In the genomic region with DNA sequence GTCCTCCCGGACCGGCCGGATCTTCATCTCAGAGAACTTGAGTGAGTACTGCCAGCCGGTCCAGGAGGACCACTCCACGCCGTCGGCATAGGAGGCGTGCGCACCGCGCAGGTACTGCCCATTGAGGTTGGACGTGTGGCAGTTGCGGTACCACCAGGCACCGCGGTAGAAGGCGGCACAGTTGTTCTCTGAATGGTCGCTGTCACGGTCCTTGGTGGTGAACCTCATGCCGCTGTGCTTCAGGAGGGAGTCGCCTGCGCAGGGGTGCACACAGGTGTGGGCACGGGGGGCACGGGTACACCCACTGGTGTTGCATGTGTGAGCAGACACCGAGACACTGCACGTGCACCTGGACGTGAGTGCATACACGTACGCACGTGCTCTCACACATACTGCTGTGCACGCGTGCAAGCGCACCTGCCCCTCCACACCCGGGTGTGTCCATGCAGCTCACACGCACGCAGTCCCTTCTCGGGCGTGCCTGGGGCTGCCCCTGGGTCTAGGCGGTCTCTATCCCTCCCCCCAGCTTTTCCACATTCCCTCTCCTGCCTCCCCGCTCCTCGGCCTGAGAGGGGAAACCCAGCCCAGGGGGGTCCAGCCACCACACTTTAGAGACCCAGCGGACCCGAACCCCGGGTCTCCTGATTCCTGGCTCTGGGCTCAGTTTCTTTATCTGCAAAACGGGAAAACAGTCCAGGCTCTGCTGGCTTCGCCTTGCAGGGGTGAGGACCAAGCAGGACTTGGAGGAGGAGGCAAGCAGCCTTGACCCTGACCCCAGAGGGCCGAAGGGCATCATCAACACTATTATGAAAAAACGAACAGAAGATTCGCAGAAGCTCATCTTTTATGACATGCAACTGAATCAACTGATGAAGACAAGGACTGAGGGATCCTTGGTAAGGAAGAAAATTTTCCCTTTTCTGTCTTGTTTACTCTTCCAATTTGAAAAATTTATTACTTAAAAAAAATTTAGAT, we compare ENCODE assay signal across 2 cellular contexts.
A peak's percentile ranks its signal among the peaks of the same experiment; 100 is the strongest.
TF ChIP-seq lines count a peak whose summit lies in the region.

No MANE protein-coding gene starts in this region.

TF ChIP-seq in HepG2, 621 proteins besides CTCF, POLR2A, EP300 and RAD21:
- TF ChIP-seq RCOR2 (CRISPR knock-in tag; IDR thresholded peaks at IDR 0.05) (no peak), CEBPB (IDR thresholded peaks at IDR 0.05; ENCODE audit: borderline replicate concordance, low read depth, low read length) (peak; percentile 1; the same call in 1 of the 2 replicates)
- TF ChIP-seq, protein P1, sequence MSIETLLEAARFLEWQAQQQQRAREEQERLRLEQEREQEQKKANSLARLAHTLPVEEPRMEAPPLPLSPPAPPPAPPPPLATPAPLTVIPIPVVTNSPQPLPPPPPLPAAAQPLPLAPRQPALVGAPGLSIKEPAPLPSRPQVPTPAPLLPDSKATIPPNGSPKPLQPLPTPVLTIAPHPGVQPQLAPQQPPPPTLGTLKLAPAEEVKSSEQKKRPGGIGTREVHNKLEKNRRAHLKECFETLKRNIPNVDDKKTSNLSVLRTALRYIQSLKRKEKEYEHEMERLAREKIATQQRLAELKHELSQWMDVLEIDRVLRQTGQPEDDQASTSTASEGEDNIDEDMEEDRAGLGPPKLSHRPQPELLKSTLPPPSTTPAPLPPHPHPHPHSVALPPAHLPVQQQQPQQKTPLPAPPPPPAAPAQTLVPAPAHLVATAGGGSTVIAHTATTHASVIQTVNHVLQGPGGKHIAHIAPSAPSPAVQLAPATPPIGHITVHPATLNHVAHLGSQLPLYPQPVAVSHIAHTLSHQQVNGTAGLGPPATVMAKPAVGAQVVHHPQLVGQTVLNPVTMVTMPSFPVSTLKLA (IDR thresholded peaks at IDR 0.05): 0 out of 2 replicates have a peak, but pooled peaks have one; percentile 4

TF ChIP-seq in K562, 482 proteins besides CTCF, POLR2A, EP300 and RAD21:
- TF ChIP-seq, protein P2, sequence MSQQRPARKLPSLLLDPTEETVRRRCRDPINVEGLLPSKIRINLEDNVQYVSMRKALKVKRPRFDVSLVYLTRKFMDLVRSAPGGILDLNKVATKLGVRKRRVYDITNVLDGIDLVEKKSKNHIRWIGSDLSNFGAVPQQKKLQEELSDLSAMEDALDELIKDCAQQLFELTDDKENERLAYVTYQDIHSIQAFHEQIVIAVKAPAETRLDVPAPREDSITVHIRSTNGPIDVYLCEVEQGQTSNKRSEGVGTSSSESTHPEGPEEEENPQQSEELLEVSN (IDR thresholded peaks at IDR 0.05; ENCODE audit: borderline replicate concordance in 1 of 2, extremely low read depth in 1 of 2, insufficient read depth in 1 of 2, insufficient read length in 1 of 2, low read depth in 1 of 2, low read length in 1 of 2, poor library complexity in 1 of 2, severe bottlenecking in 1 of 2): peak in 1 of 2 experiments; percentile 41
- TF ChIP-seq MAFK (IDR thresholded peaks at IDR 0.05; ENCODE audit: low read length) (peak; percentile 31; the same call in 1 of the 2 replicates), ILF3 (IDR thresholded peaks at IDR 0.05; ENCODE audit: borderline replicate concordance) (no peak), SMC3 (conservative IDR thresholded peaks at IDR 0.05; ENCODE audit: insufficient read depth, low read depth, low read length) (no peak), ESRRB (CRISPR knock-in tag; IDR thresholded peaks at IDR 0.05; ENCODE audit: borderline replicate concordance) (no peak), NCOA2 (IDR thresholded peaks at IDR 0.05; ENCODE audit: partially characterized antibody in 2 of 2) (no peak), POU5F1 (IDR thresholded peaks at IDR 0.05; ENCODE audit: borderline replicate concordance, low read depth, low read length, partially characterized antibody) (peak; percentile 15), COPS2 (conservative IDR thresholded peaks at IDR 0.05) (no peak), MYC (IDR thresholded peaks at IDR 0.05; ENCODE audit: low read depth, low read length) (0 out of 2 replicates have a peak, but pooled peaks have one; percentile 41), MYC (CRISPR knock-in tag; IDR thresholded peaks at IDR 0.05; ENCODE audit: borderline replicate concordance, low read depth) (no peak), TAF9B (IDR thresholded peaks at IDR 0.05; ENCODE audit: partially characterized antibody) (no peak), THRAP3 (IDR thresholded peaks at IDR 0.05; ENCODE audit: borderline replicate concordance) (no peak), SREBF1 (IDR thresholded peaks at IDR 0.05; ENCODE audit: borderline replicate concordance, low read depth, low read length) (0 out of 2 replicates have a peak, but pooled peaks have one; percentile 14), TBL1XR1 (IDR thresholded peaks at IDR 0.05; ENCODE audit: low read length in 2 of 2) (peak in 1 of 2 experiments; percentile 75; a peak in 2 of 4 replicates), RCOR1 (IDR thresholded peaks at IDR 0.05; ENCODE audit: borderline replicate concordance in 1 of 2, low read depth in 2 of 2, low read length in 2 of 2) (0 out of 4 replicates have a peak, but pooled peaks of 1 of the 2 experiments have one; percentile 4), RBM17 (IDR thresholded peaks at IDR 0.05; ENCODE audit: borderline replicate concordance, low read depth, low read length) (no peak), SP2 (IDR thresholded peaks at IDR 0.05; ENCODE audit: extremely low read depth, low read depth, low read length, poor library complexity, severe bottlenecking) (peak; percentile 11), BHLHE40 (IDR thresholded peaks at IDR 0.05; ENCODE audit: low read length) (peak; percentile 94)
- TF ChIP-seq, protein P3, sequence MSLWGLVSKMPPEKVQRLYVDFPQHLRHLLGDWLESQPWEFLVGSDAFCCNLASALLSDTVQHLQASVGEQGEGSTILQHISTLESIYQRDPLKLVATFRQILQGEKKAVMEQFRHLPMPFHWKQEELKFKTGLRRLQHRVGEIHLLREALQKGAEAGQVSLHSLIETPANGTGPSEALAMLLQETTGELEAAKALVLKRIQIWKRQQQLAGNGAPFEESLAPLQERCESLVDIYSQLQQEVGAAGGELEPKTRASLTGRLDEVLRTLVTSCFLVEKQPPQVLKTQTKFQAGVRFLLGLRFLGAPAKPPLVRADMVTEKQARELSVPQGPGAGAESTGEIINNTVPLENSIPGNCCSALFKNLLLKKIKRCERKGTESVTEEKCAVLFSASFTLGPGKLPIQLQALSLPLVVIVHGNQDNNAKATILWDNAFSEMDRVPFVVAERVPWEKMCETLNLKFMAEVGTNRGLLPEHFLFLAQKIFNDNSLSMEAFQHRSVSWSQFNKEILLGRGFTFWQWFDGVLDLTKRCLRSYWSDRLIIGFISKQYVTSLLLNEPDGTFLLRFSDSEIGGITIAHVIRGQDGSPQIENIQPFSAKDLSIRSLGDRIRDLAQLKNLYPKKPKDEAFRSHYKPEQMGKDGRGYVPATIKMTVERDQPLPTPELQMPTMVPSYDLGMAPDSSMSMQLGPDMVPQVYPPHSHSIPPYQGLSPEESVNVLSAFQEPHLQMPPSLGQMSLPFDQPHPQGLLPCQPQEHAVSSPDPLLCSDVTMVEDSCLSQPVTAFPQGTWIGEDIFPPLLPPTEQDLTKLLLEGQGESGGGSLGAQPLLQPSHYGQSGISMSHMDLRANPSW (CRISPR knock-in tag; IDR thresholded peaks at IDR 0.05): peak; percentile 25
- TF ChIP-seq, protein P4, sequence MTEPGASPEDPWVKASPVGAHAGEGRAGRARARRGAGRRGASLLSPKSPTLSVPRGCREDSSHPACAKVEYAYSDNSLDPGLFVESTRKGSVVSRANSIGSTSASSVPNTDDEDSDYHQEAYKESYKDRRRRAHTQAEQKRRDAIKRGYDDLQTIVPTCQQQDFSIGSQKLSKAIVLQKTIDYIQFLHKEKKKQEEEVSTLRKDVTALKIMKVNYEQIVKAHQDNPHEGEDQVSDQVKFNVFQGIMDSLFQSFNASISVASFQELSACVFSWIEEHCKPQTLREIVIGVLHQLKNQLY (CRISPR knock-in tag; conservative IDR thresholded peaks at IDR 0.05): 0 out of 4 replicates have a peak, but pooled peaks of 1 of the 2 experiments have one; percentile 8
- TF ChIP-seq, protein P5, sequence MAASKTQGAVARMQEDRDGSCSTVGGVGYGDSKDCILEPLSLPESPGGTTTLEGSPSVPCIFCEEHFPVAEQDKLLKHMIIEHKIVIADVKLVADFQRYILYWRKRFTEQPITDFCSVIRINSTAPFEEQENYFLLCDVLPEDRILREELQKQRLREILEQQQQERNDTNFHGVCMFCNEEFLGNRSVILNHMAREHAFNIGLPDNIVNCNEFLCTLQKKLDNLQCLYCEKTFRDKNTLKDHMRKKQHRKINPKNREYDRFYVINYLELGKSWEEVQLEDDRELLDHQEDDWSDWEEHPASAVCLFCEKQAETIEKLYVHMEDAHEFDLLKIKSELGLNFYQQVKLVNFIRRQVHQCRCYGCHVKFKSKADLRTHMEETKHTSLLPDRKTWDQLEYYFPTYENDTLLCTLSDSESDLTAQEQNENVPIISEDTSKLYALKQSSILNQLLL (CRISPR knock-in tag; IDR thresholded peaks at IDR 0.05; ENCODE audit: borderline replicate concordance): no peak
